9 cellular contexts compared by ENCODE assay signal in genomic region chr2:239164281-239164871, GRCh38.
DNase-seq lines count a peak whose midpoint lies in the region; ATAC-seq and TF ChIP-seq lines count a peak whose summit lies in the region.
"Had no signal": no experiment of that assay in that cellular context is flagged by ENCODE, and none has a peak within 500 bp of the region (broad histone marks: within the 10 kb centered on the region; RNA-seq: fewer than 3 reads in every experiment).

No MANE protein-coding gene starts in this region.

- H3K4me1 ChIP-seq in left lung (peaks cover 0 to 9% of the 10 kb centered on the region in 2 donors), tibial artery (no peaks in the 10 kb centered on the region)

- H3K27me3 ChIP-seq in left lung (no peaks in the 10 kb centered on the region), tibial artery (no peaks in the 10 kb centered on the region)

- TF ChIP-seq CTCF in left lung (IDR thresholded peaks at IDR 0.05) (no peak), tibial artery (IDR thresholded peaks at IDR 0.05) (no peak)

- H3K36me3 ChIP-seq in left lung = peaks cover 0 to 77% of the 10 kb centered on the region in 2 donors
- H3K36me3 ChIP-seq in tibial artery = peaks cover 23 to 52% (median 43%) of the 10 kb centered on the region in 3 donors

- peak; percentile 93 for ATAC-seq in left lung
- ATAC-seq in HG03135 (IDR thresholded peaks at IDR 0.05; ENCODE audit: unreplicated experiment) = no peak
- ATAC-seq in HG02870 (IDR thresholded peaks at IDR 0.05; ENCODE audit: unreplicated experiment) = no peak
- ATAC-seq in GM21515 (IDR thresholded peaks at IDR 0.05; ENCODE audit: unreplicated experiment) = no peak

- H3K27ac ChIP-seq in left lung (peak overlapping the region in 1 of 2 donors; percentile 70), tibial artery (no peak overlapping the region)

- intact Hi-C loops in left lung (cut with DNase I) = no loop called here
- intact Hi-C loops in tibial artery (cut with DNase I; ENCODE audit: low total_unique reads) = loop anchor here (5.0 kb wide), 1 partner anchor 228 kb away; no protein-coding TSS in a partner anchor

- DNase-seq in activated gamma-delta T cell treated with Interleukin-2 at 50 U/mL for 16 hours (peak; percentile 30), activated gamma-delta T cell (lab: John Stamatoyannopoulos, UW) (no peak), left lung (peak; percentile 43 to 69), tibial artery (peak; percentile 10 to 33)
- DNase-seq in activated gamma-delta T cell treated with anti-CD3 and anti-CD28 coated beads, Interleukin-2, amount 50 U/mL, for 16 hours (ENCODE audit: low read depth) = peak; percentile 13
- DNase-seq: NCI-H1105 treated with DMSO at 0.1 percent for 48 hours had no signal

- H3K4me3 ChIP-seq in left lung = no peak overlapping the region
- no peak overlapping the region for H3K4me3 ChIP-seq in tibial artery

- no peaks in the 10 kb centered on the region for H3K9me3 ChIP-seq in left lung
- no peaks in the 10 kb centered on the region for H3K9me3 ChIP-seq in tibial artery
